Comparison of ENCODE assay signal across 12 cellular contexts in the genomic region with DNA sequence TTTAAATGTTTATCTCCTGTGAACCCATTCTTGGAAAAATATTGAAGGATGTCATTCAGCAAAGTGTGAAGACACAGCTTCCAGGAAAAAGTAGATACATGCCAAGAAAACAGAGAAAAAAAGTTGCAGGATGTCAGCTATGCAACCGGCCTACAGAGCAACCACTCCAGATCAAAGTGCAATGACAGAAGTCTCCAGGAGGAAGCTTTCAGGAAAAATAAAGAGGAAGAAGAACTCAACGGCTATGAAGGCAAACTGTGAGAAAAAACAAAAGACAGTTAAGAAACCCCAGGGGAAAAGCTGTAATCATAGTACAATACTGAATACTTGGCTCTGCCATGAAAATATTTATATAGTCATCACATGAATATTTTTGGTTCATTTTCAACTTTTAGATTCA. TPM values are rescaled to one million over a fixed set of nuclear protein-coding genes. Genes with fewer than 3 reads are reported as not detected.
DNase-seq lines count a peak whose midpoint lies in the region; ATAC-seq, FAIRE-seq and TF ChIP-seq lines count a peak whose summit lies in the region.
"Had no signal": no experiment of that assay in that cellular context is flagged by ENCODE, and none has a peak within 500 bp of the region (broad histone marks: within the 10 kb centered on the region; RNA-seq: fewer than 3 reads in every experiment).

No MANE protein-coding gene starts in this region.

- H4K5ac ChIP-seq in IMR-90 (ENCODE audit: low read depth, low read length) = no peak overlapping the region

- no peak overlapping the region for H2BK20ac ChIP-seq in IMR-90 (ENCODE audit: low read depth, low read length)

- TF ChIP-seq CTCF in IMR-90 (conservative IDR thresholded peaks at IDR 0.05; ENCODE audit: low read depth, low read length) (no peak), fibroblast of the aortic adventitia (IDR thresholded peaks at IDR 0.05; ENCODE audit: insufficient read depth, low read length) (no peak), GM13977 (IDR thresholded peaks at IDR 0.05; ENCODE audit: extremely low read depth, insufficient read depth, missing control alignments) (no peak)

- H3K9ac ChIP-seq in IMR-90 (ENCODE audit: low read depth, low read length) = no peak overlapping the region
- no peak overlapping the region for H3K9ac ChIP-seq in skeletal muscle satellite cell (ENCODE audit: low read depth, low read length)

- H3K36me3 ChIP-seq in IMR-90 (ENCODE audit: control insufficient read depth, insufficient read depth, low read length) (no peaks in the 10 kb centered on the region), skeletal muscle satellite cell (ENCODE audit: insufficient read depth, low read length) (no peaks in the 10 kb centered on the region)
- H3K36me3 ChIP-seq: cardiac muscle cell had no signal

- H3K14ac ChIP-seq in IMR-90 (replicated peaks; ENCODE audit: low read depth, low read length) = no peak overlapping the region; the same call in 1 of the 2 replicates

- no peak overlapping the region for H2AK9ac ChIP-seq in IMR-90 (replicated peaks; ENCODE audit: low read depth, low read length, poor library complexity)

- no peak overlapping the region for H3K56ac ChIP-seq in IMR-90 (ENCODE audit: extremely low read depth, insufficient read depth, low read length)

- no peak overlapping the region for H4K8ac ChIP-seq in IMR-90 (ENCODE audit: low read depth in 2 of 2, low read length in 2 of 2)

- no peak for TF ChIP-seq POLR2A in IMR-90 (IDR thresholded peaks at IDR 0.05; ENCODE audit: low read depth, low read length)

- no peak overlapping the region for H3K23ac ChIP-seq in IMR-90 (ENCODE audit: low read depth, low read length)

- no CpG with 5 or more reads among the region's 2 CpGs for WGBS in IMR-90 (ENCODE audit: extremely low coverage in 2 of 2, insufficient read length in 1 of 2), 2 experiments

- POLR2A ChIA-PET in IMR-90 (lab: Charles Lee; ENCODE audit: unreplicated experiment) = no interaction called here

- no peak overlapping the region for H2BK120ac ChIP-seq in IMR-90 (ENCODE audit: low read depth, low read length)

- no peak overlapping the region for H2BK5ac ChIP-seq in IMR-90 (ENCODE audit: low read depth, low read length, poor library complexity, severe bottlenecking)

- no peak overlapping the region for H3K4me3 ChIP-seq in IMR-90 (ENCODE audit: insufficient read depth, low read depth, low read length)
- no peak overlapping the region for H3K4me3 ChIP-seq in fibroblast of the aortic adventitia (ENCODE audit: low read depth, low read length)
- H3K4me3 ChIP-seq in skeletal muscle satellite cell (ENCODE audit: low read length) = no peak overlapping the region
- H3K4me3 ChIP-seq: cardiac muscle cell had no signal

- H3K4ac ChIP-seq in IMR-90 (ENCODE audit: low read depth, low read length) = no peak overlapping the region

- dilution Hi-C loops in IMR-90 (cut with HindIII; ENCODE audit: low sequenced_read_pairs, unreplicated experiment) = no loop called here

- BruUV-seq in IMR-90 (replicated peaks; lab: Mats Ljungman, UMichigan) = no TSS peak

- intact Hi-C loops in IMR-90 (cut with micrococcal nuclease) = no loop called here

- H2AFZ ChIP-seq in IMR-90 (replicated peaks; ENCODE audit: low read length, poor library complexity) = no peak overlapping the region

- H3K79me1 ChIP-seq in IMR-90 (ENCODE audit: low read depth in 1 of 2, low read length in 2 of 2) = peaks cover 19 to 29% of the 10 kb centered on the region in 2 experiments

- H3K4me2 ChIP-seq in IMR-90 (ENCODE audit: low read depth, low read length) = no peak overlapping the region
- peak overlapping the region; percentile 51 for H3K4me2 ChIP-seq in skeletal muscle satellite cell (ENCODE audit: low read length)

- ATAC-seq in IMR-90 (ENCODE audit: low read depth) = peak; percentile 11; the same call in 1 of the 2 replicates
- ATAC-seq: stimulated activated naive CD8-positive, alpha-beta T cell treated with anti-CD3 and anti-CD28 coated beads, Interleukin-15, Interleukin-2, amounts not matched to agents 100 U/mL and 50 U/mL, for 24 hours had no signal

- no peak overlapping the region for H2BK15ac ChIP-seq in IMR-90 (ENCODE audit: low read depth, low read length)

- no peak overlapping the region for H4K91ac ChIP-seq in IMR-90 (ENCODE audit: insufficient read depth, low read depth, low read length)

- FAIRE-seq in urothelium cell line (lab: Jason Lieb, UNC) = no peak

- no peaks in the 10 kb centered on the region for H4K20me1 ChIP-seq in IMR-90 (ENCODE audit: insufficient read depth, low read length)

- H3K27ac ChIP-seq in IMR-90 (ENCODE audit: insufficient read depth, low read length) = no peak overlapping the region
- H3K27ac ChIP-seq: cardiac muscle cell had no signal

- in situ Hi-C loops in IMR-90 (cut with MboI; ENCODE audit: low sequenced_read_pairs) = no loop called here
- in situ Hi-C loops in GM13977 (cut with MboI; ENCODE audit: low pct_unique_long_range_greater_than_20kb, low sequenced_read_pairs, unreplicated experiment) = no loop called here

- no peaks in the 10 kb centered on the region for H3K4me1 ChIP-seq in IMR-90 (ENCODE audit: control insufficient read depth, insufficient read depth, low read length)
- H3K4me1 ChIP-seq in skeletal muscle satellite cell (ENCODE audit: control insufficient read depth, insufficient read depth, low read length) = peaks cover 22% of the 10 kb centered on the region

- CTCF ChIA-PET in IMR-90 (lab: Yijun Ruan, JAX) = no interaction called here

- no peaks in the 10 kb centered on the region for H3K9me1 ChIP-seq in IMR-90 (ENCODE audit: insufficient read depth, low read length)

- no peak overlapping the region for H2AK5ac ChIP-seq in IMR-90 (ENCODE audit: low read depth, low read length)

- no peaks in the 10 kb centered on the region for H3K27me3 ChIP-seq in IMR-90 (ENCODE audit: control insufficient read depth, insufficient read depth, low read length)
- H3K27me3 ChIP-seq in skeletal muscle satellite cell (ENCODE audit: control insufficient read depth, insufficient read depth, low read length) = no peaks in the 10 kb centered on the region
- H3K27me3 ChIP-seq: cardiac muscle cell had no signal

- H3K9me3 ChIP-seq in IMR-90 (ENCODE audit: control insufficient read depth, insufficient read depth, low read length) (no peaks in the 10 kb centered on the region), skeletal muscle satellite cell (replicated peaks; ENCODE audit: low read length) (no peaks in the 10 kb centered on the region)

- no peak for TF ChIP-seq RAD21 in IMR-90 (IDR thresholded peaks at IDR 0.05; ENCODE audit: low read length)

- DNase-seq in IMR-90 (no peak), SKM-1 (lab: John Stamatoyannopoulos, UW; ENCODE audit: unreplicated experiment) (peak; percentile 59), fibroblast of the aortic adventitia (ENCODE audit: low read depth) (peak; percentile 80), urothelium cell line (ENCODE audit: low spot score) (no peak), GM13977 (ENCODE audit: low spot score) (no peak), GM19238 (ENCODE audit: insufficient read length, low spot score) (no peak)
- DNase-seq: activated T-cell treated with anti-CD3 and anti-CD28 coated beads for 4 hours; GOT3; NCI-H748 treated with DMSO at 0.1 percent for 48 hours; stimulated activated naive CD8-positive, alpha-beta T cell treated with anti-CD3 and anti-CD28 coated beads, Interleukin-15, Interleukin-2, amounts not matched to agents 100 U/mL and 50 U/mL, for 24 hours had no signal

- no peak overlapping the region for H3K18ac ChIP-seq in IMR-90 (ENCODE audit: low read depth, low read length)

TF ChIP-seq in IMR-90, 13 proteins besides CTCF, POLR2A, EP300 and RAD21:
- TF ChIP-seq MAZ (IDR thresholded peaks at IDR 0.05; ENCODE audit: borderline replicate concordance, low read depth, low read length) = no peak
- TF ChIP-seq RFX5 (IDR thresholded peaks at IDR 0.05; ENCODE audit: low read depth, low read length) = no peak
- TF ChIP-seq CEBPB (IDR thresholded peaks at IDR 0.05; ENCODE audit: low read depth, low read length) = no peak
- TF ChIP-seq, protein P1, sequence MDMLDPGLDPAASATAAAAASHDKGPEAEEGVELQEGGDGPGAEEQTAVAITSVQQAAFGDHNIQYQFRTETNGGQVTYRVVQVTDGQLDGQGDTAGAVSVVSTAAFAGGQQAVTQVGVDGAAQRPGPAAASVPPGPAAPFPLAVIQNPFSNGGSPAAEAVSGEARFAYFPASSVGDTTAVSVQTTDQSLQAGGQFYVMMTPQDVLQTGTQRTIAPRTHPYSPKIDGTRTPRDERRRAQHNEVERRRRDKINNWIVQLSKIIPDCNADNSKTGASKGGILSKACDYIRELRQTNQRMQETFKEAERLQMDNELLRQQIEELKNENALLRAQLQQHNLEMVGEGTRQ (IDR thresholded peaks at IDR 0.05; ENCODE audit: low read depth, low read length) = no peak
- no peak for TF ChIP-seq NFE2L2 (IDR thresholded peaks at IDR 0.05; ENCODE audit: low read depth, low read length)
- TF ChIP-seq, protein P2, sequence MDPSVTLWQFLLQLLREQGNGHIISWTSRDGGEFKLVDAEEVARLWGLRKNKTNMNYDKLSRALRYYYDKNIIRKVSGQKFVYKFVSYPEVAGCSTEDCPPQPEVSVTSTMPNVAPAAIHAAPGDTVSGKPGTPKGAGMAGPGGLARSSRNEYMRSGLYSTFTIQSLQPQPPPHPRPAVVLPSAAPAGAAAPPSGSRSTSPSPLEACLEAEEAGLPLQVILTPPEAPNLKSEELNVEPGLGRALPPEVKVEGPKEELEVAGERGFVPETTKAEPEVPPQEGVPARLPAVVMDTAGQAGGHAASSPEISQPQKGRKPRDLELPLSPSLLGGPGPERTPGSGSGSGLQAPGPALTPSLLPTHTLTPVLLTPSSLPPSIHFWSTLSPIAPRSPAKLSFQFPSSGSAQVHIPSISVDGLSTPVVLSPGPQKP (IDR thresholded peaks at IDR 0.05; ENCODE audit: borderline replicate concordance, low read depth, low read length) = no peak
- no peak for TF ChIP-seq RCOR1 (IDR thresholded peaks at IDR 0.05; ENCODE audit: insufficient replicate concordance, low read length)
- TF ChIP-seq BHLHE40 (IDR thresholded peaks at IDR 0.05; ENCODE audit: low read depth, low read length) = no peak
- TF ChIP-seq FOS (IDR thresholded peaks at IDR 0.05; ENCODE audit: low read depth, low read length) = no peak
- TF ChIP-seq MXI1 (IDR thresholded peaks at IDR 0.05; ENCODE audit: borderline replicate concordance, low read depth, low read length) = no peak
- TF ChIP-seq MAFK (IDR thresholded peaks at IDR 0.05; ENCODE audit: low read depth, low read length) = no peak
- no peak for TF ChIP-seq CHD1 (IDR thresholded peaks at IDR 0.05; ENCODE audit: low read depth, low read length)
- no peak for TF ChIP-seq SMC3 (IDR thresholded peaks at IDR 0.05; ENCODE audit: low read depth, low read length)

RNA-seq across cellular contexts. Expression of a gene that starts 30.6 kb away (rescaled TPM):
- 21.1 and 21.9 TPM in 2 replicates for total RNA-seq in IMR-90 (2012; rRNA removed)
- 24.2 and 26.3 TPM in 2 replicates for polyA plus RNA-seq in IMR-90 (2012; rRNA removed)
- 8.4 and 9.4 TPM in 2 replicates for polyA plus RNA-seq in IMR-90 (2012; cell fraction: cytosol; rRNA removed)
- 14.5 and 47.7 TPM in 2 replicates for polyA plus RNA-seq in IMR-90 (2012; cell fraction: nucleus; rRNA removed; ENCODE audit: low replicate concordance)
- total RNA-seq in fibroblast of the aortic adventitia (ENCODE audit: low replicate concordance) = 34.9 and 42.6 TPM in 2 replicates
- total RNA-seq in skeletal muscle satellite cell (2012; rRNA removed) = 58.3 and 71.9 TPM in 2 replicates

Comparison
In these comparisons a context has a peak if more than half of its experiments do, and no peak if none do; other contexts are left out.
1. DNase-seq: peak in SKM-1 (single experiment) and fibroblast of the aortic adventitia (single experiment); none in IMR-90 (single experiment), urothelium cell line (single experiment), GM13977 (single experiment) and GM19238 (single experiment).